ENCODE assay signal across 20 cellular contexts in genomic region chr4:161247831-161248230, GRCh38.
DNase-seq lines count a peak whose midpoint lies in the region; ATAC-seq and TF ChIP-seq lines count a peak whose summit lies in the region.
"Had no signal": no experiment of that assay in that cellular context is flagged by ENCODE, and none has a peak within 500 bp of the region (broad histone marks: within the 10 kb centered on the region; RNA-seq: fewer than 3 reads in every experiment).

No MANE protein-coding gene starts in this region.

- peaks cover 10 to 15% (median 11%) of the 10 kb centered on the region in 3 donors for H3K9me3 Mint-ChIP-seq in T-cell

- no peaks in the 10 kb centered on the region for H3K36me3 Mint-ChIP-seq in T-cell
- H3K36me3 Mint-ChIP-seq: CD14-positive monocyte; CD4-positive, alpha-beta memory T cell had no signal

- H3K79me2 ChIP-seq in PC-3 (ENCODE audit: low read length), result no peaks in the 10 kb centered on the region

- no peaks in the 10 kb centered on the region for H3K27me3 ChIP-seq in PC-3 (ENCODE audit: low read length)
- H3K27me3 ChIP-seq: BLaER1 had no signal

- H3K4me1 Mint-ChIP-seq in T-cell, result no peaks in the 10 kb centered on the region
- H3K4me1 Mint-ChIP-seq: CD14-positive monocyte; CD4-positive, alpha-beta memory T cell; GM23338 had no signal

- H3K9me2 ChIP-seq in PC-3 (replicated peaks; ENCODE audit: low read length), result no peaks in the 10 kb centered on the region

- H3K27ac ChIP-seq in PC-3 (ENCODE audit: low read length), result no peak overlapping the region
- H3K27ac ChIP-seq: 22Rv1, BLaER1 had no signal

- peak; percentile 88 for ATAC-seq in PC-3
- no peak for ATAC-seq in T-cell (replicated peaks in 1 of 4)
- ATAC-seq in HG02798 (IDR thresholded peaks at IDR 0.05; ENCODE audit: poor library complexity, unreplicated experiment), result no peak
- ATAC-seq: GM23338, K562 had no signal

- CTCF ChIA-PET in PC-3 (lab: Charles Lee) (no interaction called here), T-cell (lab: Charles Lee) (no interaction called here)

- intact Hi-C loops in PC-3 (cut with micrococcal nuclease), result loop anchor here (5.0 kb wide), 1 partner anchor 421 kb away; no protein-coding TSS in a partner anchor

- H3K36me3 ChIP-seq in PC-3 (ENCODE audit: low read depth, low read length), result no peaks in the 10 kb centered on the region
- H3K36me3 ChIP-seq: BLaER1 had no signal

- H3K27ac Mint-ChIP-seq in T-cell, result no peak overlapping the region
- H3K27ac Mint-ChIP-seq: CD14-positive monocyte; CD4-positive, alpha-beta memory T cell; GM23338 had no signal

- H3K4me3 ChIP-seq in LNCaP clone FGC (ENCODE audit: low read depth, low read length), result no peak overlapping the region
- no peak overlapping the region for H3K4me3 ChIP-seq in PC-3 (ENCODE audit: low read length)
- H3K4me3 ChIP-seq: BLaER1, GM23338, K562 had no signal

- H3K9ac ChIP-seq in PC-3 (ENCODE audit: low read length), result no peak overlapping the region
- H3K9ac ChIP-seq: BLaER1 had no signal

- H3F3A ChIP-seq in PC-3 (ENCODE audit: low read length, unreplicated experiment), result no peaks in the 10 kb centered on the region

- no peaks in the 10 kb centered on the region for H4K20me1 ChIP-seq in PC-3 (ENCODE audit: low read length)
- H4K20me1 ChIP-seq: BLaER1 had no signal

- H3K4me1 ChIP-seq in PC-3 (ENCODE audit: insufficient read depth, low read length), result no peaks in the 10 kb centered on the region; the same call in 1 of the 2 replicates
- H3K4me1 ChIP-seq: BLaER1 had no signal

- H3K27me3 Mint-ChIP-seq in T-cell, result no peaks in the 10 kb centered on the region
- H3K27me3 Mint-ChIP-seq: CD4-positive, alpha-beta memory T cell had no signal

- no peaks in the 10 kb centered on the region for H3K9me3 ChIP-seq in PC-3 (ENCODE audit: low read length)

- H2AFZ ChIP-seq in PC-3 (ENCODE audit: low read length), result no peak overlapping the region
- H2AFZ ChIP-seq: GM23338 had no signal

- POLR2A ChIA-PET in PC-3 (lab: Charles Lee; ENCODE audit: unreplicated experiment) (no interaction called here), T-cell (lab: Charles Lee) (no interaction called here)

- DNase-seq in A172 (ENCODE audit: low spot score) (peak; percentile 30), LNCaP clone FGC (ENCODE audit: low read depth) (peak; percentile 88), PC-3 (peak; percentile 35), left kidney (ENCODE audit: low read depth, low spot score) (peak; percentile 18), NOMO-1 treated with DMSO at 0.1 percent for 48 hours (lab: John Stamatoyannopoulos, UW; ENCODE audit: unreplicated experiment) (no peak), T-cell (no peak), HK-2 (ENCODE audit: unreplicated experiment) (no peak)
- DNase-seq: CD4-positive, alpha-beta memory T cell; DMS 273 treated with DMSO at 0.1 percent for 48 hours; DMS53; DND-41; EL; H7; IMR-90 had no signal

- no peak overlapping the region for H3K4me2 ChIP-seq in PC-3 (ENCODE audit: low read length)
- H3K4me2 ChIP-seq: BLaER1, GM23338 had no signal

- no TSS peak for BruUV-seq in PC-3 (replicated peaks; lab: Mats Ljungman, UMichigan)

- no peak for TF ChIP-seq CTCF in LNCaP clone FGC (IDR thresholded peaks at IDR 0.05; ENCODE audit: control insufficient read depth, extremely low read depth, insufficient read depth)
- no peak for TF ChIP-seq CTCF in PC-3 (conservative IDR thresholded peaks at IDR 0.05; ENCODE audit: low read depth, low read length)

- no peak overlapping the region for H3K4me3 Mint-ChIP-seq in T-cell
- H3K4me3 Mint-ChIP-seq: CD14-positive monocyte; CD4-positive, alpha-beta memory T cell; GM23338 had no signal

Comparison
In these comparisons a context has a peak if more than half of its experiments do, and no peak if none do; other contexts are left out.
1. DNase-seq: peak in A172 (single experiment), LNCaP clone FGC (single experiment), PC-3 (single experiment) and left kidney (single experiment); none in NOMO-1 treated with DMSO at 0.1 percent for 48 hours (single experiment), T-cell (0 of 34) and HK-2 (single experiment).